ENCODE assay signal across 10 cellular contexts in the genomic region with DNA sequence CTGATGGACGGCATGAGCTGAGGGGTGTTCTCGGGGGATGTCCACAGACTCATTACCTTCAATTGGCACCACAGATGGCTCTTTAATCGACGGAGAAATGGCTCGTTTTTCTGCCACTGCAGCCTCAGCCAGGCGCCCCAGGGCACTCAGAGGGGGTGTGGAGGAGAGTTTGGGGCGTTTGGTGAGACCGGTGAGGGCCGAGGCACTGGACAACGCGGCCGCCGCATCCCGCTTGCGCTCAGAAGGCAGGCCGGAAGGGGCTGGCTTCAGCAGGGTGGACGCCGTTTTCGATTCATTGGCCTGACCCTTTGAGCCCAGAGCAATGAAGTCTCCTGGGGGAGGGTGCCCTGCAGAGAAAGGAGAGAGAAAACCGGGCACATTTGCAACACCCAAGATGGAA. TPM values are rescaled to one million over a fixed set of nuclear protein-coding genes. Genes with fewer than 3 reads are reported as not detected.
A peak's percentile ranks its signal among the peaks of the same experiment; 100 is the strongest.
DNase-seq lines count a peak whose midpoint lies in the region; ATAC-seq, FAIRE-seq and TF ChIP-seq lines count a peak whose summit lies in the region.
"Had no signal": no experiment of that assay in that cellular context is flagged by ENCODE, and none has a peak within 500 bp of the region (broad histone marks: within the 10 kb centered on the region; RNA-seq: fewer than 3 reads in every experiment).

No MANE protein-coding gene starts in this region.

- no peak overlapping the region for H3K27ac Mint-ChIP-seq in activated naive CD4-positive, alpha-beta T cell treated with anti-CD3 and anti-CD28 coated beads for 36 hours
- peak overlapping the region; percentile 45 for H3K27ac Mint-ChIP-seq in activated naive CD8-positive, alpha-beta T cell treated with anti-CD3 and anti-CD28 coated beads for 36 hours

- in situ Hi-C loops in transverse colon (cut with MboI; ENCODE audit: low pct_ligation_motif_present in 1 of 4, low pct_unique_long_range_greater_than_20kb in 1 of 4, low sequenced_read_pairs in 3 of 4) = no loop called here

- ATAC-seq in thoracic aorta (ENCODE audit: insufficient number of reproducible peaks, low FRiP score, low read depth) = no peak

- peak overlapping the region; percentile 83 for H3K4me3 Mint-ChIP-seq in activated naive CD4-positive, alpha-beta T cell treated with anti-CD3 and anti-CD28 coated beads for 36 hours
- H3K4me3 Mint-ChIP-seq in activated naive CD8-positive, alpha-beta T cell treated with anti-CD3 and anti-CD28 coated beads for 36 hours = peak overlapping the region; percentile 85

- no peak for TF ChIP-seq EP300 in transverse colon (IDR thresholded peaks at IDR 0.05; ENCODE audit: low read depth)

- H3K9me3 ChIP-seq in thoracic aorta (no peaks in the 10 kb centered on the region), transverse colon (no peaks in the 10 kb centered on the region)

- FAIRE-seq in H54 (lab: Jason Lieb, UNC) = no peak

- TF ChIP-seq CTCF in kidney epithelial cell (IDR thresholded peaks at IDR 0.05; ENCODE audit: insufficient read depth, low read length, poor library complexity, severe bottlenecking) (no peak), thoracic aorta (IDR thresholded peaks at IDR 0.05) (no peak), transverse colon (IDR thresholded peaks at IDR 0.05) (no peak)

- H3K27me3 Mint-ChIP-seq in activated naive CD4-positive, alpha-beta T cell treated with anti-CD3 and anti-CD28 coated beads for 36 hours (ENCODE audit: low read depth) = no peaks in the 10 kb centered on the region
- H3K27me3 Mint-ChIP-seq in activated naive CD8-positive, alpha-beta T cell treated with anti-CD3 and anti-CD28 coated beads for 36 hours = no peaks in the 10 kb centered on the region

- WGBS in transverse colon (ENCODE audit: low coverage in 1 of 2), 2 donors = 86% methylated on average over 20 of the region's 20 CpGs; no CpG with 5 or more reads in 1 of the 2 donors

- intact Hi-C loops in activated naive CD4-positive, alpha-beta T cell treated with anti-CD3 and anti-CD28 coated beads for 36 hours (cut with micrococcal nuclease) = no loop called here
- intact Hi-C loops in transverse colon (cut with DNase I; ENCODE audit: low total_unique reads) = no loop called here

- no peak for DNase-seq in activated naive CD4-positive, alpha-beta T cell treated with anti-CD3 and anti-CD28 coated beads for 36 hours
- DNase-seq in activated naive CD4-positive, alpha-beta T cell treated with anti-CD3 and anti-CD28 coated beads, Interleukin-2, amount 50 U/mL, for 16 hours = no peak
- DNase-seq in activated naive CD8-positive, alpha-beta T cell treated with anti-CD3 and anti-CD28 coated beads for 36 hours = no peak
- DNase-seq in kidney epithelial cell (ENCODE audit: low read depth) (no peak), thoracic aorta (ENCODE audit: low spot score) (no peak), A172 (ENCODE audit: low spot score) (no peak), H54 (ENCODE audit: insufficient read length, low spot score) (no peak), transverse colon (no peak)
- DNase-seq: DMS79, NCI-H774 had no signal

- TF ChIP-seq POLR2A in H54 (IDR thresholded peaks at IDR 0.05; ENCODE audit: low read depth, low read length) (no peak), transverse colon (IDR thresholded peaks at IDR 0.05) (no peak)

- peaks cover 14% of the 10 kb centered on the region for H3K36me3 Mint-ChIP-seq in activated naive CD4-positive, alpha-beta T cell treated with anti-CD3 and anti-CD28 coated beads for 36 hours (ENCODE audit: low read depth)
- H3K36me3 Mint-ChIP-seq in activated naive CD8-positive, alpha-beta T cell treated with anti-CD3 and anti-CD28 coated beads for 36 hours = peaks cover 8% of the 10 kb centered on the region

- H3K27ac ChIP-seq in thoracic aorta (no peak overlapping the region), transverse colon (no peak overlapping the region)

- H3K27me3 ChIP-seq in kidney epithelial cell (ENCODE audit: control insufficient read depth, insufficient read depth, low read length) (no peaks in the 10 kb centered on the region), thoracic aorta (replicated peaks; ENCODE audit: insufficient read depth) (no peaks in the 10 kb centered on the region), transverse colon (no peaks in the 10 kb centered on the region)

- H3K4me1 ChIP-seq in thoracic aorta (ENCODE audit: control insufficient read depth in 1 of 2, low read depth in 2 of 2) (peaks cover 16 to 20% of the 10 kb centered on the region in 2 donors), transverse colon (peaks cover 8 to 34% (median 15%) of the 10 kb centered on the region in 4 donors)

- H3K36me3 ChIP-seq in kidney epithelial cell (ENCODE audit: control insufficient read depth, insufficient read depth, low read length) = no peaks in the 10 kb centered on the region
- peaks cover 37% of the 10 kb centered on the region for H3K36me3 ChIP-seq in thoracic aorta
- H3K36me3 ChIP-seq in transverse colon = peaks cover 0 to 19% (median 3%) of the 10 kb centered on the region in 4 donors

- H3K4me3 ChIP-seq in kidney epithelial cell (ENCODE audit: low read depth, low read length) (peak overlapping the region; percentile 79), thoracic aorta (peak overlapping the region; percentile 100), transverse colon (peak overlapping the region in 2 of 4 donors; percentile 95 to 99)

- no peaks in the 10 kb centered on the region for H3K9me3 Mint-ChIP-seq in activated naive CD4-positive, alpha-beta T cell treated with anti-CD3 and anti-CD28 coated beads for 36 hours
- H3K9me3 Mint-ChIP-seq in activated naive CD8-positive, alpha-beta T cell treated with anti-CD3 and anti-CD28 coated beads for 36 hours = no peaks in the 10 kb centered on the region

- CTCF ChIA-PET in activated naive CD4-positive, alpha-beta T cell treated with anti-CD3 and anti-CD28 coated beads for 36 hours (lab: Charles Lee) = interaction anchor here (1.2 kb wide), 1 partner anchor 54 kb away, joined by 4 read pairs; the partner anchor contains the start of gene TMEM184A

- peaks cover 35% of the 10 kb centered on the region for H3K4me1 Mint-ChIP-seq in activated naive CD4-positive, alpha-beta T cell treated with anti-CD3 and anti-CD28 coated beads for 36 hours (ENCODE audit: low read depth)
- H3K4me1 Mint-ChIP-seq in activated naive CD8-positive, alpha-beta T cell treated with anti-CD3 and anti-CD28 coated beads for 36 hours = peaks cover 25% of the 10 kb centered on the region

RNA-seq across cellular contexts. Expression of gene INTS1, which starts 1.3 kb away (rescaled TPM):
- total RNA-seq in activated naive CD4-positive, alpha-beta T cell treated with anti-CD3 and anti-CD28 coated beads for 36 hours = 100 to 1,000 TPM in 1 of 2 experiments, 10 to 100 TPM in 1; 97.6 to 103 TPM
- total RNA-seq in activated naive CD8-positive, alpha-beta T cell treated with anti-CD3 and anti-CD28 coated beads for 36 hours = 10 to 100 TPM; 88.9 to 94.1 TPM
- total RNA-seq in kidney epithelial cell = 84.3 and 109 TPM in 2 replicates
- total RNA-seq in thoracic aorta = 10 to 100 TPM; 59.8 to 89.6 TPM
- total RNA-seq in A172 (2014; rRNA removed; shearing (Covaris generic)) = 45.3 and 49.6 TPM in 2 replicates
- 100 to 1,000 TPM in 1 of 4 donors, 10 to 100 TPM in 3; 50.3 to 134 (median 71.4) TPM for total RNA-seq in transverse colon

RNA-seq across cellular contexts. Expression of gene MAFK, which starts 27.7 kb away (rescaled TPM):
- 10 to 100 TPM; 33.0 to 34.6 TPM for total RNA-seq in activated naive CD4-positive, alpha-beta T cell treated with anti-CD3 and anti-CD28 coated beads for 36 hours
- 10 to 100 TPM; 39.1 to 43.7 TPM for total RNA-seq in activated naive CD8-positive, alpha-beta T cell treated with anti-CD3 and anti-CD28 coated beads for 36 hours
- total RNA-seq in kidney epithelial cell (20.1 and 20.4 TPM in 2 replicates), thoracic aorta (100 to 1,000 TPM; 111 to 161 TPM), transverse colon (100 to 1,000 TPM in 1 of 4 donors, 10 to 100 TPM in 3; 22.9 to 103 (median 44.0) TPM)
- 49.6 and 54.3 TPM in 2 replicates for total RNA-seq in A172 (2014; rRNA removed; shearing (Covaris generic))

RNA-seq across cellular contexts. Expression of gene MICALL2, which starts 43.6 kb away (rescaled TPM):
- total RNA-seq in activated naive CD4-positive, alpha-beta T cell treated with anti-CD3 and anti-CD28 coated beads for 36 hours = 1 to 10 TPM; 3.7 to 4.2 TPM
- total RNA-seq in activated naive CD8-positive, alpha-beta T cell treated with anti-CD3 and anti-CD28 coated beads for 36 hours = 1 to 10 TPM; 2.1 to 2.3 TPM
- total RNA-seq in kidney epithelial cell (13.5 and 14.7 TPM in 2 replicates), thoracic aorta (10 to 100 TPM; 71.7 to 80.0 TPM), transverse colon (100 to 1,000 TPM in 2 of 4 donors, 10 to 100 TPM in 2; 67.6 to 181 (median 97.0) TPM)
- 21.2 and 28.2 TPM in 2 replicates for total RNA-seq in A172 (2014; rRNA removed; shearing (Covaris generic))

RNA-seq across cellular contexts. Expression of gene TMEM184A, which starts 53.2 kb away (rescaled TPM):
- under 1 TPM in 1 of 2 experiments, not detected in 1; 0.36 TPM for total RNA-seq in activated naive CD4-positive, alpha-beta T cell treated with anti-CD3 and anti-CD28 coated beads for 36 hours
- under 1 TPM; 0.14 to 0.22 TPM for total RNA-seq in activated naive CD8-positive, alpha-beta T cell treated with anti-CD3 and anti-CD28 coated beads for 36 hours
- 5.7 and 5.8 TPM in 2 replicates for total RNA-seq in kidney epithelial cell
- total RNA-seq in thoracic aorta = 1 to 10 TPM in 1 of 2 donors, not detected in 1; 1.5 TPM
- 2.7 and 3.6 TPM in 2 replicates for total RNA-seq in A172 (2014; rRNA removed; shearing (Covaris generic))
- total RNA-seq in transverse colon = 100 to 1,000 TPM in 2 of 4 donors, 10 to 100 TPM in 2; 49.9 to 151 (median 94.1) TPM
